In genomic region chr1:11787804-11788436, GRCh38 we compare ENCODE assay signal across 12 cellular contexts. TPM values are rescaled to one million over a fixed set of nuclear protein-coding genes. Genes with fewer than 3 reads are reported as not detected.
A peak's percentile ranks its signal among the peaks of the same experiment; 100 is the strongest.
DNase-seq lines count a peak whose midpoint lies in the region; TF ChIP-seq lines count a peak whose summit lies in the region.
"Had no signal": no experiment of that assay in that cellular context is flagged by ENCODE, and none has a peak within 500 bp of the region (broad histone marks: within the 10 kb centered on the region; RNA-seq: fewer than 3 reads in every experiment).

No MANE protein-coding gene starts in this region.

- H3K9me3 ChIP-seq in breast epithelium, result no peaks in the 10 kb centered on the region
- H3K9me3 ChIP-seq in right atrium auricular region, result no peaks in the 10 kb centered on the region
- no peaks in the 10 kb centered on the region for H3K9me3 ChIP-seq in uterus
- H3K9me3 ChIP-seq: neutrophil had no signal

- H3K4me3 ChIP-seq in breast epithelium, result peak overlapping the region in 1 of 3 donors; percentile 38
- H3K4me3 ChIP-seq in right atrium auricular region, result no peak overlapping the region
- no peak overlapping the region for H3K4me3 ChIP-seq in uterus

- H3K36me3 ChIP-seq in breast epithelium (no peaks in the 10 kb centered on the region), right atrium auricular region (peaks cover 8% of the 10 kb centered on the region), uterus (no peaks in the 10 kb centered on the region)

- H3K9me3 Mint-ChIP-seq in MCF 10A (ENCODE audit: unreplicated experiment) (no peaks in the 10 kb centered on the region), progenitor cell of endocrine pancreas (ENCODE audit: low read depth) (no peaks in the 10 kb centered on the region)
- H3K9me3 Mint-ChIP-seq in activated T-cell treated with anti-CD3 and anti-CD28 coated beads, Interleukin-2, amount 50 U/mL, for 24 hours, result no peaks in the 10 kb centered on the region
- H3K9me3 Mint-ChIP-seq: activated naive CD8-positive, alpha-beta T cell treated with anti-CD3 and anti-CD28 coated beads for 36 hours had no signal

- H3K27me3 ChIP-seq in breast epithelium (no peaks in the 10 kb centered on the region), right atrium auricular region (no peaks in the 10 kb centered on the region), uterus (no peaks in the 10 kb centered on the region)

- DNase-seq in breast epithelium (ENCODE audit: low spot score in 2 of 2) (no peak), MCF 10A (ENCODE audit: unreplicated experiment) (no peak), right atrium auricular region (ENCODE audit: low spot score) (no peak), progenitor cell of endocrine pancreas (ENCODE audit: low spot score, unreplicated experiment) (no peak), uterus (no peak), cerebellar nuclear complex (lab: John Stamatoyannopoulos, UW) (no peak), mucosa of gallbladder (ENCODE audit: low spot score) (no peak)
- DNase-seq in activated T-cell treated with anti-CD3 and anti-CD28 coated beads, Interleukin-2, amount 50 U/mL, for 24 hours, result no peak
- DNase-seq: activated naive CD8-positive, alpha-beta T cell treated with anti-CD3 and anti-CD28 coated beads for 36 hours; NCI-H1417 treated with DMSO at 0.1 percent for 48 hours had no signal

- no peak for TF ChIP-seq CTCF in breast epithelium (IDR thresholded peaks at IDR 0.05)
- no peak for TF ChIP-seq CTCF in MCF 10A (IDR thresholded peaks at IDR 0.05; ENCODE audit: unreplicated experiment)
- TF ChIP-seq CTCF in right atrium auricular region (IDR thresholded peaks at IDR 0.05), result no peak
- TF ChIP-seq CTCF in progenitor cell of endocrine pancreas (IDR thresholded peaks at IDR 0.05; ENCODE audit: unreplicated experiment), result no peak
- no peak for TF ChIP-seq CTCF in uterus (IDR thresholded peaks at IDR 0.05)

- H3K27me3 Mint-ChIP-seq in MCF 10A (ENCODE audit: insufficient read depth, unreplicated experiment) (no peaks in the 10 kb centered on the region), progenitor cell of endocrine pancreas (peaks cover 4% of the 10 kb centered on the region)
- H3K27me3 Mint-ChIP-seq in activated T-cell treated with anti-CD3 and anti-CD28 coated beads, Interleukin-2, amount 50 U/mL, for 24 hours, result no peaks in the 10 kb centered on the region
- H3K27me3 Mint-ChIP-seq: activated naive CD8-positive, alpha-beta T cell treated with anti-CD3 and anti-CD28 coated beads for 36 hours had no signal

- H3K36me3 Mint-ChIP-seq in MCF 10A (ENCODE audit: insufficient read depth, unreplicated experiment) (peaks cover 6% of the 10 kb centered on the region), progenitor cell of endocrine pancreas (ENCODE audit: insufficient read depth) (peaks cover 10% of the 10 kb centered on the region)
- peaks cover 22% of the 10 kb centered on the region for H3K36me3 Mint-ChIP-seq in activated T-cell treated with anti-CD3 and anti-CD28 coated beads, Interleukin-2, amount 50 U/mL, for 24 hours (ENCODE audit: low read depth)

- intact Hi-C loops in breast epithelium (cut with DNase I; ENCODE audit: low total_unique reads) (no loop called here), MCF 10A (cut with micrococcal nuclease) (no loop called here), uterus (cut with DNase I; ENCODE audit: low total_unique reads) (no loop called here)

- TF ChIP-seq POLR2A in breast epithelium (IDR thresholded peaks at IDR 0.05) (no peak), uterus (IDR thresholded peaks at IDR 0.05) (no peak)

- H3K4me3 Mint-ChIP-seq in MCF 10A (ENCODE audit: unreplicated experiment) (no peak overlapping the region), progenitor cell of endocrine pancreas (ENCODE audit: low read depth) (no peak overlapping the region)
- no peak overlapping the region for H3K4me3 Mint-ChIP-seq in activated T-cell treated with anti-CD3 and anti-CD28 coated beads, Interleukin-2, amount 50 U/mL, for 24 hours
- H3K4me3 Mint-ChIP-seq: activated naive CD8-positive, alpha-beta T cell treated with anti-CD3 and anti-CD28 coated beads for 36 hours had no signal

- POLR2A ChIA-PET in MCF 10A (lab: Yijun Ruan, JAX), result interaction anchor here (0.7 to 8.7 kb wide), 9 partner anchors 12 to 812 kb away, joined by 3 to 87 read pairs (median 4); partner anchors contain the start of genes CLCN6, MTHFR and MTOR

- H3K27ac ChIP-seq in breast epithelium (peak overlapping the region; percentile 88 to 97), right atrium auricular region (peak overlapping the region; percentile 96 to 98), uterus (peak overlapping the region; percentile 91 to 98)
- H3K27ac ChIP-seq: neutrophil had no signal

- CTCF ChIA-PET in MCF 10A (lab: Yijun Ruan, JAX), result interaction anchor here (0.6 to 1.4 kb wide), 5 partner anchors 10 to 751 kb away, joined by 3 to 6 read pairs (median 3); no protein-coding TSS in a partner anchor

- H3K4me1 ChIP-seq in breast epithelium (peaks cover 0 to 18% of the 10 kb centered on the region in 2 donors), right atrium auricular region (peaks cover 0 to 84% of the 10 kb centered on the region in 2 donors), uterus (peaks cover 0 to 18% of the 10 kb centered on the region in 2 donors)

- peaks cover 20% of the 10 kb centered on the region for H3K4me1 Mint-ChIP-seq in MCF 10A (ENCODE audit: insufficient read depth, unreplicated experiment)
- H3K4me1 Mint-ChIP-seq in progenitor cell of endocrine pancreas (ENCODE audit: low read depth), result peaks cover 12% of the 10 kb centered on the region
- H3K4me1 Mint-ChIP-seq in activated T-cell treated with anti-CD3 and anti-CD28 coated beads, Interleukin-2, amount 50 U/mL, for 24 hours (ENCODE audit: low read depth), result peaks cover 6% of the 10 kb centered on the region

- no TSS peak for BruUV-seq in MCF 10A (replicated peaks; lab: Mats Ljungman, UMichigan)

- H3K27ac Mint-ChIP-seq in MCF 10A (ENCODE audit: low read depth, unreplicated experiment) (no peak overlapping the region), progenitor cell of endocrine pancreas (peak overlapping the region; percentile 71)
- no peak overlapping the region for H3K27ac Mint-ChIP-seq in activated T-cell treated with anti-CD3 and anti-CD28 coated beads, Interleukin-2, amount 50 U/mL, for 24 hours
- H3K27ac Mint-ChIP-seq: activated naive CD8-positive, alpha-beta T cell treated with anti-CD3 and anti-CD28 coated beads for 36 hours had no signal

RNA-seq across cellular contexts. Expression of gene MTHFR, which starts 17.8 kb away (rescaled TPM):
- 10 to 100 TPM; 24.6 to 42.0 (median 30.0) TPM for total RNA-seq in breast epithelium
- total RNA-seq in MCF 10A (2022), result 14.0 and 17.8 TPM in 2 replicates
- total RNA-seq in right atrium auricular region, result 10 to 100 TPM; 38.5 to 53.9 TPM
- total RNA-seq in progenitor cell of endocrine pancreas, result 28.6 and 29.2 TPM in 2 replicates
- 10 to 100 TPM; 15.0 to 56.8 (median 29.9) TPM for total RNA-seq in uterus
- 47.2 TPM for total RNA-seq in mucosa of gallbladder

RNA-seq across cellular contexts. Expression of gene CLCN6, which starts 18.1 kb away (rescaled TPM):
- 10 to 100 TPM; 14.6 to 21.1 (median 16.7) TPM for total RNA-seq in breast epithelium
- 12.3 and 24.7 TPM in 2 replicates for total RNA-seq in MCF 10A (2022)
- total RNA-seq in right atrium auricular region, result 10 to 100 TPM; 14.8 to 15.2 TPM
- total RNA-seq in progenitor cell of endocrine pancreas, result 44.1 and 44.3 TPM in 2 replicates
- 10 to 100 TPM; 14.6 to 31.5 (median 22.7) TPM for total RNA-seq in uterus
- total RNA-seq in mucosa of gallbladder, result 27.1 TPM

RNA-seq across cellular contexts. Expression of gene C1orf167, which starts 25.9 kb away (rescaled TPM):
- total RNA-seq in breast epithelium (1 to 10 TPM in 1 of 3 donors, not detected in 2; 1.3 TPM), MCF 10A (2022) (not detected in 2 replicates), right atrium auricular region (1 to 10 TPM in 1 of 2 donors, under 1 TPM in 1; 0.85 to 1.7 TPM), progenitor cell of endocrine pancreas (0.67 TPM in 1 of 2 replicates, not detected in the other), uterus (under 1 TPM in 2 of 4 donors, not detected in 2; 0.21 to 0.82 TPM), mucosa of gallbladder (0.29 TPM)
- total RNA-seq: A172; activated naive CD8-positive, alpha-beta T cell treated with anti-CD3 and anti-CD28 coated beads for 36 hours had no signal

RNA-seq across cellular contexts. Expression of gene AGTRAP, which starts 52.0 kb away (rescaled TPM):
- total RNA-seq in breast epithelium, result 10 to 100 TPM; 61.9 to 74.7 (median 66.4) TPM
- 68.4 and 73.1 TPM in 2 replicates for total RNA-seq in MCF 10A (2022)
- 10 to 100 TPM; 20.8 to 47.2 TPM for total RNA-seq in right atrium auricular region
- total RNA-seq in progenitor cell of endocrine pancreas, result 34.2 and 35.4 TPM in 2 replicates
- total RNA-seq in uterus, result 10 to 100 TPM in 3 of 4 donors, 1 to 10 TPM in 1; 4.1 to 34.7 (median 31.2) TPM
- total RNA-seq in mucosa of gallbladder, result 38.7 TPM

RNA-seq across cellular contexts. Expression of gene NPPA, which starts 59.7 kb away (rescaled TPM):
- total RNA-seq in breast epithelium, result under 1 TPM in 1 of 3 donors, not detected in 2; 0.66 TPM
- not detected in 2 replicates for total RNA-seq in MCF 10A (2022)
- total RNA-seq in right atrium auricular region, result over 10,000 TPM; 98,870 to 132,613 TPM
- total RNA-seq in progenitor cell of endocrine pancreas, result not detected in 2 replicates
- not detected for total RNA-seq in uterus
- not detected for total RNA-seq in mucosa of gallbladder
- total RNA-seq: A172; activated naive CD8-positive, alpha-beta T cell treated with anti-CD3 and anti-CD28 coated beads for 36 hours had no signal
